Comparison of ENCODE assay signal across 18 cellular contexts in genomic region chr2:39203382-39203781, GRCh38. TPM values are rescaled to one million over a fixed set of nuclear protein-coding genes. Genes with fewer than 3 reads are reported as not detected.
DNase-seq lines count a peak whose midpoint lies in the region; ATAC-seq, FAIRE-seq and TF ChIP-seq lines count a peak whose summit lies in the region.
"Had no signal": no experiment of that assay in that cellular context is flagged by ENCODE, and none has a peak within 500 bp of the region (broad histone marks: within the 10 kb centered on the region; RNA-seq: fewer than 3 reads in every experiment).

No MANE protein-coding gene starts in this region.

- TF ChIP-seq CTCF in H1 (IDR thresholded peaks at IDR 0.05; ENCODE audit: control extremely low read depth in 1 of 3, insufficient read depth in 1 of 3, low read depth in 1 of 3, low read length in 3 of 3): no peak

- TF ChIP-seq RAD21 in H1 (IDR thresholded peaks at IDR 0.05 in 1 of 2, conservative IDR thresholded peaks at IDR 0.05 in 1 of 2; ENCODE audit: low read depth in 2 of 2, low read length in 2 of 2): no peak

- no peak overlapping the region for H3K4ac ChIP-seq in H1 (replicated peaks; ENCODE audit: insufficient read length, low read depth, low read length)

- H4K8ac ChIP-seq in H1 (ENCODE audit: extremely low read depth, insufficient read depth, low read length): no peak overlapping the region

- 0 out of 2 replicates have a peak, but pooled peaks cover 6% of the 10 kb centered on the region for H3K9me3 ChIP-seq in HUES6 (ENCODE audit: control insufficient read depth, insufficient read depth, low read depth, low read length)
- no peaks in the 10 kb centered on the region for H3K9me3 ChIP-seq in SK-N-MC (ENCODE audit: low read depth, low read length)
- H3K9me3 ChIP-seq in H1 (ENCODE audit: insufficient read depth in 2 of 2, low read depth in 1 of 2, low read length in 1 of 2): no peaks in the 10 kb centered on the region
- H3K9me3 ChIP-seq in GM23248 (ENCODE audit: low read depth): no peaks in the 10 kb centered on the region
- H3K9me3 ChIP-seq: Caco-2 had no signal

- H3K23me2 ChIP-seq in H1 (ENCODE audit: low read depth, low read length): no peaks in the 10 kb centered on the region

- H3K14ac ChIP-seq in H1 (ENCODE audit: insufficient read length): no peak overlapping the region

- H2BK12ac ChIP-seq in H1 (ENCODE audit: low read depth, low read length): 0 out of 2 replicates have a peak overlapping the region, but pooled peaks have one; percentile 43

- peaks cover 40% of the 10 kb centered on the region for H3K36me3 Mint-ChIP-seq in activated CD8-positive, alpha-beta memory T cell treated with anti-CD3 and anti-CD28 coated beads, Interleukin-2, amount 10 ng/mL, durations not matched to agents 7 days and 5 days

- H2AFZ ChIP-seq in H1 (ENCODE audit: low read length): peak overlapping the region; percentile 63; the same call in 1 of the 2 replicates
- no peak overlapping the region for H2AFZ ChIP-seq in GM23248

- no peaks in the 10 kb centered on the region for H3K36me3 ChIP-seq in HUES6 (ENCODE audit: control insufficient read depth, insufficient read depth, low read length)
- no peaks in the 10 kb centered on the region for H3K36me3 ChIP-seq in SK-N-MC (ENCODE audit: insufficient read depth, low read length)
- H3K36me3 ChIP-seq in H1 (ENCODE audit: control insufficient read depth in 2 of 4, insufficient read depth in 4 of 4, low read length in 3 of 4): no peaks in the 10 kb centered on the region
- H3K36me3 ChIP-seq in GM23248 (ENCODE audit: low read depth): no peaks in the 10 kb centered on the region

- peak overlapping the region; percentile 66 for H3K4me3 Mint-ChIP-seq in activated CD8-positive, alpha-beta memory T cell treated with anti-CD3 and anti-CD28 coated beads, Interleukin-2, amount 10 ng/mL, durations not matched to agents 7 days and 5 days

- no peaks in the 10 kb centered on the region for H3K9me2 ChIP-seq in GM23248 (ENCODE audit: insufficient read depth)

- peak overlapping the region; percentile 26; the same call in 1 of the 2 replicates for H2BK5ac ChIP-seq in H1 (ENCODE audit: low read depth, low read length)

- ATAC-seq in activated CD8-positive, alpha-beta memory T cell treated with anti-CD3 and anti-CD28 coated beads, Interleukin-2, amount 10 ng/mL, durations not matched to agents 7 days and 5 days: peak; percentile 78

- in situ Hi-C loops in GM23248 (cut with MboI): no loop called here

- CTCF ChIA-PET in activated CD8-positive, alpha-beta memory T cell treated with anti-CD3 and anti-CD28 coated beads, Interleukin-2, amount 10 ng/mL, durations not matched to agents 7 days and 5 days (lab: Charles Lee): interaction anchor here (0.6 to 2.7 kb wide), 6 partner anchors 13 to 134 kb away, joined by 3 to 9 read pairs (median 4); partner anchors contain the start of gene SOS1
- CTCF ChIA-PET in H1 (lab: Charles Lee; ENCODE audit: partially characterized antibody): interaction anchor here (1.8 to 4.1 kb wide), 2 partner anchors 25 to 144 kb away, joined by 5 to 24 read pairs; no protein-coding TSS in a partner anchor

- H4K20me1 ChIP-seq in H1 (replicated peaks in 1 of 2; ENCODE audit: control insufficient read depth in 1 of 2, insufficient read depth in 2 of 2, low read length in 2 of 2) (no peaks in the 10 kb centered on the region), GM23248 (ENCODE audit: insufficient read depth) (no peaks in the 10 kb centered on the region)

- peak overlapping the region; percentile 86 for H3K27ac Mint-ChIP-seq in activated CD8-positive, alpha-beta memory T cell treated with anti-CD3 and anti-CD28 coated beads, Interleukin-2, amount 10 ng/mL, durations not matched to agents 7 days and 5 days

- H3K4me2 ChIP-seq in H1 (ENCODE audit: insufficient read depth in 1 of 2, low read depth in 2 of 2, low read length in 2 of 2): peak overlapping the region in 1 of 2 experiments; percentile 47; a peak in 2 of 4 replicates
- H3K4me2 ChIP-seq in GM23248 (ENCODE audit: unreplicated experiment): no peak overlapping the region

- peak overlapping the region; percentile 11 for H4K91ac ChIP-seq in H1 (replicated peaks; ENCODE audit: insufficient read length, low read length)

- H3K18ac ChIP-seq in H1 (ENCODE audit: extremely low read depth, low read length): no peak overlapping the region

- H3K27ac ChIP-seq in HUES6 (ENCODE audit: low read depth, low read length) (peak overlapping the region; percentile 24; the same call in 1 of the 2 replicates), SK-N-MC (peak overlapping the region; percentile 61), H1 (ENCODE audit: low read depth, low read length) (no peak overlapping the region), GM23248 (no peak overlapping the region)

- no peak overlapping the region for H3K4me3 ChIP-seq in HUES6 (ENCODE audit: low read depth, low read length)
- H3K4me3 ChIP-seq in SK-N-MC: peak overlapping the region; percentile 64
- H3K4me3 ChIP-seq in H1 (ENCODE audit: extremely low read depth in 1 of 4, insufficient read depth in 2 of 4, low read depth in 3 of 4, low read length in 4 of 4): no peak overlapping the region
- no peak overlapping the region for H3K4me3 ChIP-seq in GM23248

- H3K27me3 ChIP-seq in HUES6 (ENCODE audit: control insufficient read depth, insufficient read depth, low read length) (no peaks in the 10 kb centered on the region), H1 (replicated peaks in 1 of 4; ENCODE audit: control insufficient read depth in 3 of 4, extremely low read depth in 1 of 4, insufficient read depth in 3 of 4, low read length in 3 of 4) (no peaks in the 10 kb centered on the region), GM23248 (replicated peaks; ENCODE audit: insufficient read depth) (no peaks in the 10 kb centered on the region)

- TF ChIP-seq POLR2A in H1 (IDR thresholded peaks at IDR 0.05; ENCODE audit: control extremely low read depth in 1 of 2, low read depth in 2 of 2, low read length in 2 of 2): no peak

- H3K9me3 Mint-ChIP-seq in activated CD8-positive, alpha-beta memory T cell treated with anti-CD3 and anti-CD28 coated beads, Interleukin-2, amount 10 ng/mL, durations not matched to agents 7 days and 5 days (ENCODE audit: low read depth): peaks cover 11% of the 10 kb centered on the region

- POLR2A ChIA-PET in H1 (lab: Charles Lee; ENCODE audit: partially characterized antibody): interaction anchor here (0.7 kb wide), 1 partner anchor 14 kb away, joined by 3 read pairs; no protein-coding TSS in a partner anchor

- H3K9ac ChIP-seq in HUES6 (ENCODE audit: low read length) (no peak overlapping the region), SK-N-MC (ENCODE audit: insufficient read length) (peak overlapping the region; percentile 41), H1 (replicated peaks in 1 of 4; ENCODE audit: extremely low read depth in 1 of 4, low read depth in 3 of 4, low read length in 3 of 4) (no peak overlapping the region), GM23248 (no peak overlapping the region)

- H2BK120ac ChIP-seq in H1 (replicated peaks; ENCODE audit: low read depth, low read length): no peak overlapping the region

- no peak for TF ChIP-seq EP300 in H1 (IDR thresholded peaks at IDR 0.05; ENCODE audit: borderline replicate concordance in 1 of 2, low read depth in 2 of 2, low read length in 2 of 2)

- H3K79me2 ChIP-seq in H1 (ENCODE audit: control insufficient read depth in 1 of 2, insufficient read depth in 2 of 2, low read length in 2 of 2): no peaks in the 10 kb centered on the region
- H3K79me2 ChIP-seq in GM23248 (ENCODE audit: insufficient read depth): no peaks in the 10 kb centered on the region

- no peak overlapping the region for H4K5ac ChIP-seq in H1 (ENCODE audit: insufficient read length, low read depth, low read length)

- H2BK15ac ChIP-seq in H1 (ENCODE audit: low read length): no peak overlapping the region

- peaks cover 14% of the 10 kb centered on the region for H3K4me1 ChIP-seq in HUES6 (ENCODE audit: control insufficient read depth, insufficient read depth, low read length)
- H3K4me1 ChIP-seq in H1 (replicated peaks in 1 of 4; ENCODE audit: control insufficient read depth in 3 of 4, insufficient read depth in 4 of 4, low read length in 3 of 4): peaks cover 0 to 6% (median 4%) of the 10 kb centered on the region in 4 experiments; a peak in 3 of 7 replicates
- H3K4me1 ChIP-seq in GM23248 (ENCODE audit: insufficient read depth): no peaks in the 10 kb centered on the region
- H3K4me1 ChIP-seq: Caco-2 had no signal

- 0 out of 2 replicates have a peak, but pooled peaks cover 7% of the 10 kb centered on the region for H3F3A ChIP-seq in GM23248 (ENCODE audit: insufficient read depth)

- no peak overlapping the region for H3K56ac ChIP-seq in H1 (replicated peaks; ENCODE audit: insufficient read length, low read depth, low read length)

- no peak overlapping the region for H3K23ac ChIP-seq in H1 (ENCODE audit: insufficient read length)

- H2AK5ac ChIP-seq in H1 (ENCODE audit: low read depth, low read length): no peak overlapping the region

- 75% methylated on average over 6 of the region's 6 CpGs; no CpG with 5 or more reads in 1 of the 2 experiments for WGBS in H1 (ENCODE audit: extremely low coverage in 1 of 2, insufficient coverage in 1 of 2, insufficient read length in 1 of 2, insufficient replicate concordance in 2 of 2, low coverage in 1 of 2, low lambda C conversion rate in 2 of 2, missing lambda C conversion rate in 1 of 2), 2 experiments
- 77 to 82% methylated on average over 6 of the region's 6 CpGs for WGBS in GM23248 (ENCODE audit: low coverage in 1 of 2, low lambda C conversion rate in 2 of 2, missing lambda C conversion rate in 2 of 2), 2 experiments

- no peaks in the 10 kb centered on the region for H3K27me3 Mint-ChIP-seq in activated CD8-positive, alpha-beta memory T cell treated with anti-CD3 and anti-CD28 coated beads, Interleukin-2, amount 10 ng/mL, durations not matched to agents 7 days and 5 days

- no peaks in the 10 kb centered on the region; the same call in 1 of the 2 replicates for H3K79me1 ChIP-seq in H1 (ENCODE audit: low read depth, low read length)

- FAIRE-seq in H1 (lab: Jason Lieb, UNC): no peak
- FAIRE-seq: GM19239 had no signal

- peaks cover 28% of the 10 kb centered on the region for H3K4me1 Mint-ChIP-seq in activated CD8-positive, alpha-beta memory T cell treated with anti-CD3 and anti-CD28 coated beads, Interleukin-2, amount 10 ng/mL, durations not matched to agents 7 days and 5 days

- H2BK20ac ChIP-seq in H1 (ENCODE audit: low read length): peak overlapping the region; percentile 52; the same call in 1 of the 2 replicates

- no peak for DNase-seq in activated CD8-positive, alpha-beta memory T cell treated with anti-CD3 and anti-CD28 coated beads, Interleukin-2, amount 10 ng/mL, durations not matched to agents 7 days and 5 days
- no peak for DNase-seq in activated CD8-positive, alpha-beta memory T cell treated with anti-CD3 and anti-CD28 coated beads, Interleukin-2, amount 50 U/mL, for 48 hours
- no peak for DNase-seq in SK-N-MC (ENCODE audit: low read depth, low spot score)
- no peak for DNase-seq in H1 (ENCODE audit: low read depth in 1 of 2, low spot score in 2 of 2)
- no peak for DNase-seq in GM23248
- DNase-seq in hepatic stellate cell (ENCODE audit: low spot score): no peak
- DNase-seq: ACHN, AML-193, Caco-2, NCI-H1105 treated with DMSO at 0.1 percent for 48 hours, NCI-H187 treated with DMSO at 0.1 percent for 48 hours, NCI-H2171, NCI-H446 had no signal

RNA-seq across cellular contexts. Expression of gene CDKL4, which starts 40.4 kb away (rescaled TPM):
- 1 to 10 TPM in 1 of 2 experiments, under 1 TPM in 1; 0.32 to 1.1 TPM for total RNA-seq in activated CD8-positive, alpha-beta memory T cell treated with anti-CD3 and anti-CD28 coated beads, Interleukin-2, amount 10 ng/mL, durations not matched to agents 7 days and 5 days
- 0.29 TPM in 1 of 2 replicates, not detected in the other for total RNA-seq in H1 (2021; fragmentation: NEBNext Ultra II Directional; extraction: Animal tissue kit (Norgen Biotek cat#: 25700))
- polyA plus RNA-seq in H1 (2011; rRNA removed) (not detected in 2 replicates), GM23248 (2016; fragmentation: Nextera tagmentation; extraction: Ambion mirVana) (0.61 TPM in 1 of 2 replicates, not detected in the other)
- polyA plus RNA-seq in H1 (2011; cell fraction: cytosol; rRNA removed): not detected
- not detected for polyA plus RNA-seq in H1 (2011; cell fraction: nucleus; rRNA removed)
- polyA plus RNA-seq in H1 (2012, experiment 1 of 2): not detected in 4 replicates
- not detected for polyA plus RNA-seq in H1 (2012, experiment 2 of 2)
- 0.22 TPM for polyA plus RNA-seq in H1 (2013, experiment 1 of 2)
- polyA plus RNA-seq in H1 (2013, experiment 2 of 2): 0.18 TPM
- not detected in 2 replicates for polyA minus RNA-seq in H1 (2011; rRNA and poly(A)+ RNA removed)
- not detected for polyA minus RNA-seq in H1 (2011; cell fraction: cytosol; rRNA and poly(A)+ RNA removed)
- not detected for polyA minus RNA-seq in H1 (2011; cell fraction: nucleus; rRNA and poly(A)+ RNA removed)
- total RNA-seq in GM23248 (2014; rRNA removed; shearing (Covaris generic)): 0.22 TPM in 1 of 2 replicates, not detected in the other
- total RNA-seq: H7, IMR-90, LHCN-M2 had no signal
- polyA plus RNA-seq: IMR-90 had no signal

Comparison
In these comparisons a context has a peak if more than half of its experiments do, and no peak if none do; other contexts are left out.
1. H3K27ac ChIP-seq: peak in HUES6 (single experiment) and SK-N-MC (single experiment); none in H1 (single experiment) and GM23248 (single experiment).